20 cellular contexts compared by ENCODE assay signal in genomic region chr9:79637180-79637925, GRCh38.
DNase-seq lines count a peak whose midpoint lies in the region; ATAC-seq and TF ChIP-seq lines count a peak whose summit lies in the region.
"Had no signal": no experiment of that assay in that cellular context is flagged by ENCODE, and none has a peak within 500 bp of the region (broad histone marks: within the 10 kb centered on the region; RNA-seq: fewer than 3 reads in every experiment).

No MANE protein-coding gene starts in this region.

- H3K9ac ChIP-seq in IMR-90 (ENCODE audit: low read depth, low read length), result no peak overlapping the region

- no peak overlapping the region for H2BK15ac ChIP-seq in IMR-90 (ENCODE audit: low read depth, low read length)

- H3K9me1 ChIP-seq in IMR-90 (ENCODE audit: insufficient read depth, low read length), result peaks cover 4% of the 10 kb centered on the region; the same call in 1 of the 2 replicates

- no peak for TF ChIP-seq RAD21 in IMR-90 (IDR thresholded peaks at IDR 0.05; ENCODE audit: low read length)

- H2BK20ac ChIP-seq in IMR-90 (ENCODE audit: low read depth, low read length), result no peak overlapping the region

- intact Hi-C loops in IMR-90 (cut with micrococcal nuclease), result no loop called here
- intact Hi-C loops in activated T-helper 1 cell treated with anti-CD3 and anti-CD28 coated beads, Interleukin-12 subunit alpha, Interleukin-12 subunit beta, Interleukin-2, Interleukin-4 antibody, amounts not matched to agents 30 ng/mL and 10 ng/mL and 1 ng/mL, durations not matched to agents 14 hours and 24 hours and 36 hours (cut with micrococcal nuclease), result no loop called here

- H4K8ac ChIP-seq in IMR-90 (ENCODE audit: low read depth in 2 of 2, low read length in 2 of 2), result no peak overlapping the region

- H2AK9ac ChIP-seq in IMR-90 (replicated peaks; ENCODE audit: low read depth, low read length, poor library complexity), result no peak overlapping the region

- H2BK5ac ChIP-seq in IMR-90 (ENCODE audit: low read depth, low read length, poor library complexity, severe bottlenecking), result no peak overlapping the region

- no peaks in the 10 kb centered on the region; the same call in 1 of the 2 replicates for H4K20me1 ChIP-seq in IMR-90 (ENCODE audit: insufficient read depth, low read length)

- H3K27ac ChIP-seq in IMR-90 (ENCODE audit: insufficient read depth, low read length), result no peak overlapping the region
- no peak overlapping the region for H3K27ac ChIP-seq in RWPE1
- H3K27ac ChIP-seq: body of pancreas, stomach, vagina had no signal

- H3K4me1 ChIP-seq in IMR-90 (ENCODE audit: control insufficient read depth, insufficient read depth, low read length), result peaks cover 2% of the 10 kb centered on the region; the same call in 1 of the 2 replicates
- H3K4me1 ChIP-seq: body of pancreas, vagina had no signal

- no peak overlapping the region for H3K4ac ChIP-seq in IMR-90 (ENCODE audit: low read depth, low read length)

- H3K4me1 Mint-ChIP-seq in stimulated activated naive CD8-positive, alpha-beta T cell treated with anti-CD3 and anti-CD28 coated beads, Interleukin-15, Interleukin-2, amounts not matched to agents 100 ng/mL and 50 ng/mL, for 24 hours (ENCODE audit: low read depth), result peaks cover 83% of the 10 kb centered on the region
- peaks cover 47 to 62% of the 10 kb centered on the region in 2 donors for H3K4me1 Mint-ChIP-seq in effector memory CD8-positive, alpha-beta T cell (ENCODE audit: low read depth in 2 of 2)
- H3K4me1 Mint-ChIP-seq in activated T-helper 1 cell treated with anti-CD3 and anti-CD28 coated beads, Interleukin-12 subunit alpha, Interleukin-12 subunit beta, Interleukin-2, Interleukin-4 antibody, amounts not matched to agents 30 ng/mL and 10 ng/mL and 1 ng/mL, durations not matched to agents 14 hours and 24 hours and 36 hours (ENCODE audit: low read depth), result peaks cover 50% of the 10 kb centered on the region

- no peak overlapping the region for H3K4me3 ChIP-seq in IMR-90 (ENCODE audit: insufficient read depth, low read depth, low read length)
- H3K4me3 ChIP-seq: body of pancreas, stomach, vagina had no signal

- H3K23ac ChIP-seq in IMR-90 (ENCODE audit: low read depth, low read length), result no peak overlapping the region

- TF ChIP-seq CTCF in IMR-90 (conservative IDR thresholded peaks at IDR 0.05; ENCODE audit: low read depth, low read length) (no peak), RWPE1 (conservative IDR thresholded peaks at IDR 0.05; ENCODE audit: low read depth) (no peak)

- no peak overlapping the region for H3K4me2 ChIP-seq in IMR-90 (ENCODE audit: low read depth, low read length)

- no peak overlapping the region for H3K4me3 Mint-ChIP-seq in stimulated activated naive CD8-positive, alpha-beta T cell treated with anti-CD3 and anti-CD28 coated beads, Interleukin-15, Interleukin-2, amounts not matched to agents 100 ng/mL and 50 ng/mL, for 24 hours
- peak overlapping the region in 1 of 2 donors; percentile 21 for H3K4me3 Mint-ChIP-seq in effector memory CD8-positive, alpha-beta T cell
- H3K4me3 Mint-ChIP-seq in activated T-helper 1 cell treated with anti-CD3 and anti-CD28 coated beads, Interleukin-12 subunit alpha, Interleukin-12 subunit beta, Interleukin-2, Interleukin-4 antibody, amounts not matched to agents 30 ng/mL and 10 ng/mL and 1 ng/mL, durations not matched to agents 14 hours and 24 hours and 36 hours, result no peak overlapping the region
- H3K4me3 Mint-ChIP-seq: activated CD4-positive, alpha-beta T cell treated with anti-CD3 and anti-CD28 coated beads, Interleukin-2, amount 10 ng/mL, durations not matched to agents 7 days and 5 days had no signal

- peak overlapping the region; percentile 46 for H3K27ac Mint-ChIP-seq in stimulated activated naive CD8-positive, alpha-beta T cell treated with anti-CD3 and anti-CD28 coated beads, Interleukin-15, Interleukin-2, amounts not matched to agents 100 ng/mL and 50 ng/mL, for 24 hours
- peak overlapping the region; percentile 7 to 8 for H3K27ac Mint-ChIP-seq in effector memory CD8-positive, alpha-beta T cell
- H3K27ac Mint-ChIP-seq in activated T-helper 1 cell treated with anti-CD3 and anti-CD28 coated beads, Interleukin-12 subunit alpha, Interleukin-12 subunit beta, Interleukin-2, Interleukin-4 antibody, amounts not matched to agents 30 ng/mL and 10 ng/mL and 1 ng/mL, durations not matched to agents 14 hours and 24 hours and 36 hours, result no peak overlapping the region
- H3K27ac Mint-ChIP-seq: activated CD4-positive, alpha-beta T cell treated with anti-CD3 and anti-CD28 coated beads, Interleukin-2, amount 10 ng/mL, durations not matched to agents 7 days and 5 days had no signal

- dilution Hi-C loops in IMR-90 (cut with HindIII; ENCODE audit: low sequenced_read_pairs, unreplicated experiment), result no loop called here

- CTCF ChIA-PET in IMR-90 (lab: Yijun Ruan, JAX) (no interaction called here), RWPE1 (lab: Yijun Ruan, JAX) (no interaction called here)

- no peak overlapping the region for H2AK5ac ChIP-seq in IMR-90 (ENCODE audit: low read depth, low read length)

- peaks cover 35 to 47% of the 10 kb centered on the region in 2 experiments for H3K79me1 ChIP-seq in IMR-90 (ENCODE audit: low read depth in 1 of 2, low read length in 2 of 2)

- no peak overlapping the region for H2AFZ ChIP-seq in IMR-90 (replicated peaks; ENCODE audit: low read length, poor library complexity)

- H3K27me3 Mint-ChIP-seq in stimulated activated naive CD8-positive, alpha-beta T cell treated with anti-CD3 and anti-CD28 coated beads, Interleukin-15, Interleukin-2, amounts not matched to agents 100 ng/mL and 50 ng/mL, for 24 hours, result no peaks in the 10 kb centered on the region
- no peaks in the 10 kb centered on the region for H3K27me3 Mint-ChIP-seq in effector memory CD8-positive, alpha-beta T cell
- no peaks in the 10 kb centered on the region for H3K27me3 Mint-ChIP-seq in activated T-helper 1 cell treated with anti-CD3 and anti-CD28 coated beads, Interleukin-12 subunit alpha, Interleukin-12 subunit beta, Interleukin-2, Interleukin-4 antibody, amounts not matched to agents 30 ng/mL and 10 ng/mL and 1 ng/mL, durations not matched to agents 14 hours and 24 hours and 36 hours (ENCODE audit: insufficient read depth)
- H3K27me3 Mint-ChIP-seq: activated CD4-positive, alpha-beta T cell treated with anti-CD3 and anti-CD28 coated beads, Interleukin-2, amount 10 ng/mL, durations not matched to agents 7 days and 5 days had no signal

- BruUV-seq in IMR-90 (replicated peaks; lab: Mats Ljungman, UMichigan), result no TSS peak

- H4K91ac ChIP-seq in IMR-90 (ENCODE audit: insufficient read depth, low read depth, low read length), result no peak overlapping the region

- in situ Hi-C loops in IMR-90 (cut with MboI; ENCODE audit: low sequenced_read_pairs), result no loop called here

- peak overlapping the region; percentile 5; the same call in 1 of the 2 replicates for H3K14ac ChIP-seq in IMR-90 (replicated peaks; ENCODE audit: low read depth, low read length)

- no peak for TF ChIP-seq POLR2A in IMR-90 (IDR thresholded peaks at IDR 0.05; ENCODE audit: low read depth, low read length)

- H3K9me3 Mint-ChIP-seq in stimulated activated naive CD8-positive, alpha-beta T cell treated with anti-CD3 and anti-CD28 coated beads, Interleukin-15, Interleukin-2, amounts not matched to agents 100 ng/mL and 50 ng/mL, for 24 hours, result peaks cover 7% of the 10 kb centered on the region
- H3K9me3 Mint-ChIP-seq in effector memory CD8-positive, alpha-beta T cell, result peaks cover 0 to 6% of the 10 kb centered on the region in 2 donors
- peaks cover 6% of the 10 kb centered on the region for H3K9me3 Mint-ChIP-seq in activated T-helper 1 cell treated with anti-CD3 and anti-CD28 coated beads, Interleukin-12 subunit alpha, Interleukin-12 subunit beta, Interleukin-2, Interleukin-4 antibody, amounts not matched to agents 30 ng/mL and 10 ng/mL and 1 ng/mL, durations not matched to agents 14 hours and 24 hours and 36 hours

- no peak overlapping the region for H3K56ac ChIP-seq in IMR-90 (ENCODE audit: extremely low read depth, insufficient read depth, low read length)

- H2BK120ac ChIP-seq in IMR-90 (ENCODE audit: low read depth, low read length), result no peak overlapping the region

- no peaks in the 10 kb centered on the region for H3K9me3 ChIP-seq in IMR-90 (ENCODE audit: control insufficient read depth, insufficient read depth, low read length)
- H3K9me3 ChIP-seq: body of pancreas, stomach, vagina had no signal

- H4K5ac ChIP-seq in IMR-90 (ENCODE audit: low read depth, low read length), result no peak overlapping the region

- POLR2A ChIA-PET in IMR-90 (lab: Charles Lee; ENCODE audit: unreplicated experiment), result no interaction called here
- POLR2A ChIA-PET in RWPE1 (lab: Yijun Ruan, JAX; ENCODE audit: low non-redundant PET), result no interaction called here

- ATAC-seq in stimulated activated naive CD8-positive, alpha-beta T cell treated with anti-CD3 and anti-CD28 coated beads, Interleukin-15, Interleukin-2, amounts not matched to agents 100 U/mL and 50 U/mL, for 24 hours, result no peak
- peak; percentile 17; the same call in 1 of the 2 replicates for ATAC-seq in IMR-90 (ENCODE audit: low read depth)
- no peak for ATAC-seq in effector memory CD8-positive, alpha-beta T cell (replicated peaks)
- ATAC-seq: body of pancreas had no signal

- no peaks in the 10 kb centered on the region for H3K27me3 ChIP-seq in IMR-90 (ENCODE audit: control insufficient read depth, insufficient read depth, low read length)
- H3K27me3 ChIP-seq: body of pancreas, stomach, vagina had no signal

- no peak overlapping the region; the same call in 1 of the 2 replicates for H3K18ac ChIP-seq in IMR-90 (ENCODE audit: low read depth, low read length)

- peaks cover 50% of the 10 kb centered on the region for H3K36me3 Mint-ChIP-seq in stimulated activated naive CD8-positive, alpha-beta T cell treated with anti-CD3 and anti-CD28 coated beads, Interleukin-15, Interleukin-2, amounts not matched to agents 100 ng/mL and 50 ng/mL, for 24 hours (ENCODE audit: low read depth)
- peaks cover 9% of the 10 kb centered on the region for H3K36me3 Mint-ChIP-seq in effector memory CD8-positive, alpha-beta T cell (ENCODE audit: insufficient read depth)
- peaks cover 19% of the 10 kb centered on the region for H3K36me3 Mint-ChIP-seq in activated T-helper 1 cell treated with anti-CD3 and anti-CD28 coated beads, Interleukin-12 subunit alpha, Interleukin-12 subunit beta, Interleukin-2, Interleukin-4 antibody, amounts not matched to agents 30 ng/mL and 10 ng/mL and 1 ng/mL, durations not matched to agents 14 hours and 24 hours and 36 hours (ENCODE audit: low read depth)

- DNase-seq in stimulated activated naive CD8-positive, alpha-beta T cell treated with anti-CD3 and anti-CD28 coated beads, Interleukin-15, Interleukin-2, amounts not matched to agents 100 U/mL and 50 U/mL, for 24 hours, result no peak
- peak; percentile 56 for DNase-seq in IMR-90
- DNase-seq in effector memory CD8-positive, alpha-beta T cell, result no peak
- no peak for DNase-seq in HK-2 (ENCODE audit: unreplicated experiment)
- DNase-seq in activated T-helper 1 cell treated with anti-CD3 and anti-CD28 coated beads, Interleukin-12 subunit alpha, Interleukin-12 subunit beta, Interleukin-2, Interleukin-4 antibody, amounts not matched to agents 30 ng/mL and 10 ng/mL and 1 ng/mL, durations not matched to agents 14 hours and 24 hours and 36 hours (ENCODE audit: low spot score), result no peak
- DNase-seq in H4 (ENCODE audit: low spot score), result no peak
- no peak for DNase-seq in RWPE1 (ENCODE audit: low spot score)
- DNase-seq: ACHN; activated CD4-positive, alpha-beta T cell treated with anti-CD3 and anti-CD28 coated beads, Interleukin-2, amount 10 ng/mL, durations not matched to agents 7 days and 5 days; body of pancreas; GF-D8; mammary epithelial cell; NCI-H1105 treated with DMSO at 0.1 percent for 48 hours; NCI-H226; nucleus accumbens; SHP77 treated with DMSO at 0.1 percent for 48 hours; stomach; T-helper 9 cell had no signal

- no CpG with 5 or more reads among the region's 2 CpGs for WGBS in IMR-90 (ENCODE audit: extremely low coverage in 2 of 2, insufficient read length in 1 of 2), 2 experiments

- H3K36me3 ChIP-seq in IMR-90 (ENCODE audit: control insufficient read depth, insufficient read depth, low read length), result peaks cover 1% of the 10 kb centered on the region
- H3K36me3 ChIP-seq: stomach had no signal
